In the genomic region with DNA sequence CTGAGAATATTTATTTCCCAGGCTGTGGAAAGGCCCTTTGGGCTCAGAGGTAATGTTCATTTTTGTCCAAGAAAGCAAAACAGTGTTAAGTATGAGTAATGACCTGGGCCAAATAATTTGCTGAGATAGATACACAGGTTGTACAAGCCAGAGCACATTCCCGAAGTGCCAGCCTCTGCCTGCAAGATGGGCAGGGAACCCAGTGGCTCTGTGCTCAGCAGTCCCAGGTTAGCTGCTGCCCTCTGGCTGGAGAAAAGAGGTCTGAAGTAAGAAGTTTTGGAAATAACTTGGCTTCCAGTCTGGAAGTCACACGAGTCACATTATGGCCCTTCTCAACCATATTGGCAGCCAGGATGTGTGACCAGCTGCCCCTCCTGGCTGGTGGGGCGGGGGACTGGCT, we compare ENCODE assay signal across 10 cellular contexts. TPM values are rescaled to one million over a fixed set of nuclear protein-coding genes. Genes with fewer than 3 reads are reported as not detected.
A peak's percentile ranks its signal among the peaks of the same experiment; 100 is the strongest.
DNase-seq lines count a peak whose midpoint lies in the region; ATAC-seq and TF ChIP-seq lines count a peak whose summit lies in the region.
"Had no signal": no experiment of that assay in that cellular context is flagged by ENCODE, and none has a peak within 500 bp of the region (broad histone marks: within the 10 kb centered on the region; RNA-seq: fewer than 3 reads in every experiment).

No MANE protein-coding gene starts in this region.

- H3K27me3 ChIP-seq in gastroesophageal sphincter = no peaks in the 10 kb centered on the region

- no peaks in the 10 kb centered on the region for H3K36me3 Mint-ChIP-seq in osteocyte (ENCODE audit: unreplicated experiment)
- no peaks in the 10 kb centered on the region for H3K36me3 Mint-ChIP-seq in activated T-helper 2 cell treated with anti-CD3 and anti-CD28 coated beads, Interferon-gamma antibody, Interleukin-2, Interleukin-4, amounts not matched to agents 10 μg/mL and 5 μg/mL and 100 μg/mL, durations not matched to agents 14 hours and 24 hours and 36 hours (ENCODE audit: low read depth)

- no peak for TF ChIP-seq EP300 in gastroesophageal sphincter (IDR thresholded peaks at IDR 0.05)

- WGBS in gastroesophageal sphincter (ENCODE audit: low coverage in 1 of 2), 2 donors = 56 to 60% methylated on average over 2 of the region's 3 CpGs

- H3K4me1 Mint-ChIP-seq in osteocyte (ENCODE audit: unreplicated experiment) = peaks cover 7% of the 10 kb centered on the region
- H3K4me1 Mint-ChIP-seq in activated T-helper 2 cell treated with anti-CD3 and anti-CD28 coated beads, Interferon-gamma antibody, Interleukin-2, Interleukin-4, amounts not matched to agents 10 μg/mL and 5 μg/mL and 100 μg/mL, durations not matched to agents 14 hours and 24 hours and 36 hours (ENCODE audit: low read depth) = no peaks in the 10 kb centered on the region

- peaks cover 9 to 74% (median 10%) of the 10 kb centered on the region in 3 donors for H3K4me1 ChIP-seq in gastroesophageal sphincter

- no peak for TF ChIP-seq POLR2A in gastroesophageal sphincter (IDR thresholded peaks at IDR 0.05)

- peaks cover 4% of the 10 kb centered on the region for H3K27me3 Mint-ChIP-seq in osteocyte (ENCODE audit: unreplicated experiment)
- peaks cover 4% of the 10 kb centered on the region for H3K27me3 Mint-ChIP-seq in activated T-helper 2 cell treated with anti-CD3 and anti-CD28 coated beads, Interferon-gamma antibody, Interleukin-2, Interleukin-4, amounts not matched to agents 10 μg/mL and 5 μg/mL and 100 μg/mL, durations not matched to agents 14 hours and 24 hours and 36 hours (ENCODE audit: low read depth)

- H3K9me3 ChIP-seq in gastroesophageal sphincter = no peaks in the 10 kb centered on the region

- H3K27ac Mint-ChIP-seq in osteocyte (ENCODE audit: unreplicated experiment) = no peak overlapping the region
- H3K27ac Mint-ChIP-seq in activated T-helper 2 cell treated with anti-CD3 and anti-CD28 coated beads, Interferon-gamma antibody, Interleukin-2, Interleukin-4, amounts not matched to agents 10 μg/mL and 5 μg/mL and 100 μg/mL, durations not matched to agents 14 hours and 24 hours and 36 hours = no peak overlapping the region
- H3K27ac Mint-ChIP-seq: activated T-cell treated with anti-CD3 and anti-CD28 coated beads, Interleukin-2, amount 50 U/mL, for 72 hours had no signal

- peak overlapping the region; percentile 65 to 89 (median 84) for H3K27ac ChIP-seq in gastroesophageal sphincter

- no peaks in the 10 kb centered on the region for H3K9me3 Mint-ChIP-seq in osteocyte (ENCODE audit: unreplicated experiment)
- H3K9me3 Mint-ChIP-seq in activated T-helper 2 cell treated with anti-CD3 and anti-CD28 coated beads, Interferon-gamma antibody, Interleukin-2, Interleukin-4, amounts not matched to agents 10 μg/mL and 5 μg/mL and 100 μg/mL, durations not matched to agents 14 hours and 24 hours and 36 hours = no peaks in the 10 kb centered on the region
- H3K9me3 Mint-ChIP-seq: activated T-cell treated with anti-CD3 and anti-CD28 coated beads, Interleukin-2, amount 50 U/mL, for 72 hours had no signal

- no peak overlapping the region for H3K4me3 ChIP-seq in gastroesophageal sphincter

- peaks cover 0 to 14% of the 10 kb centered on the region in 2 donors for H3K36me3 ChIP-seq in gastroesophageal sphincter

- peak in 3 of 4 experiments; percentile 62 to 73 (median 69) for TF ChIP-seq CTCF in gastroesophageal sphincter (IDR thresholded peaks at IDR 0.05)
- TF ChIP-seq CTCF in osteocyte (IDR thresholded peaks at IDR 0.05) = peak; percentile 53

- ATAC-seq in gastroesophageal sphincter (peak; percentile 75), GM18867 (IDR thresholded peaks at IDR 0.05; ENCODE audit: unreplicated experiment) (no peak)
- ATAC-seq: activated T-cell treated with anti-CD3 and anti-CD28 coated beads, Interleukin-2, amount 50 U/mL, for 72 hours had no signal

- intact Hi-C loops in activated T-helper 2 cell treated with anti-CD3 and anti-CD28 coated beads, Interferon-gamma antibody, Interleukin-2, Interleukin-4, amounts not matched to agents 10 μg/mL and 5 μg/mL and 100 μg/mL, durations not matched to agents 14 hours and 24 hours and 36 hours (cut with micrococcal nuclease) = no loop called here

- DNase-seq in EH (ENCODE audit: low read depth) (peak; percentile 38), SW480 (ENCODE audit: low spot score) (peak; percentile 60), osteocyte (ENCODE audit: extremely low spot score, unreplicated experiment) (no peak), SIG-M5 (lab: John Stamatoyannopoulos, UW) (no peak), T1000 (lab: John Stamatoyannopoulos, UW) (no peak)
- no peak for DNase-seq in activated T-helper 2 cell treated with anti-CD3 and anti-CD28 coated beads, Interferon-gamma antibody, Interleukin-2, Interleukin-4, amounts not matched to agents 10 μg/mL and 5 μg/mL and 100 μg/mL, durations not matched to agents 14 hours and 24 hours and 36 hours (ENCODE audit: low spot score)
- DNase-seq: activated T-cell treated with anti-CD3 and anti-CD28 coated beads, Interleukin-2, amount 50 U/mL, for 72 hours had no signal

- H3K4me3 Mint-ChIP-seq in osteocyte (ENCODE audit: unreplicated experiment) = no peak overlapping the region
- H3K4me3 Mint-ChIP-seq in activated T-helper 2 cell treated with anti-CD3 and anti-CD28 coated beads, Interferon-gamma antibody, Interleukin-2, Interleukin-4, amounts not matched to agents 10 μg/mL and 5 μg/mL and 100 μg/mL, durations not matched to agents 14 hours and 24 hours and 36 hours (ENCODE audit: low read depth) = no peak overlapping the region
- H3K4me3 Mint-ChIP-seq: activated T-cell treated with anti-CD3 and anti-CD28 coated beads, Interleukin-2, amount 50 U/mL, for 72 hours had no signal

RNA-seq across cellular contexts. Expression of gene MYZAP, which starts 20.2 kb away (rescaled TPM):
- total RNA-seq in gastroesophageal sphincter (100 to 1,000 TPM in 3 of 4 donors, 10 to 100 TPM in 1; 13.6 to 299 (median 190) TPM), osteocyte (1.4 and 1.5 TPM in 2 replicates)
- total RNA-seq in activated T-helper 2 cell treated with anti-CD3 and anti-CD28 coated beads, Interferon-gamma antibody, Interleukin-2, Interleukin-4, amounts not matched to agents 10 μg/mL and 5 μg/mL and 100 μg/mL, durations not matched to agents 14 hours and 24 hours and 36 hours = not detected in 2 replicates
- total RNA-seq: NCI-H460 had no signal

Comparison
In these comparisons a context has a peak if more than half of its experiments do, and no peak if none do; other contexts are left out.
1. DNase-seq: peak in EH (single experiment) and SW480 (single experiment); none in osteocyte (single experiment), activated T-helper 2 cell treated with anti-CD3 and anti-CD28 coated beads, Interferon-gamma antibody, Interleukin-2, Interleukin-4, amounts not matched to agents 10 μg/mL and 5 μg/mL and 100 μg/mL, durations not matched to agents 14 hours and 24 hours and 36 hours (single experiment), SIG-M5 (single experiment) and T1000 (single experiment).